Comparison of ENCODE assay signal across 2 cellular contexts in the genomic region with DNA sequence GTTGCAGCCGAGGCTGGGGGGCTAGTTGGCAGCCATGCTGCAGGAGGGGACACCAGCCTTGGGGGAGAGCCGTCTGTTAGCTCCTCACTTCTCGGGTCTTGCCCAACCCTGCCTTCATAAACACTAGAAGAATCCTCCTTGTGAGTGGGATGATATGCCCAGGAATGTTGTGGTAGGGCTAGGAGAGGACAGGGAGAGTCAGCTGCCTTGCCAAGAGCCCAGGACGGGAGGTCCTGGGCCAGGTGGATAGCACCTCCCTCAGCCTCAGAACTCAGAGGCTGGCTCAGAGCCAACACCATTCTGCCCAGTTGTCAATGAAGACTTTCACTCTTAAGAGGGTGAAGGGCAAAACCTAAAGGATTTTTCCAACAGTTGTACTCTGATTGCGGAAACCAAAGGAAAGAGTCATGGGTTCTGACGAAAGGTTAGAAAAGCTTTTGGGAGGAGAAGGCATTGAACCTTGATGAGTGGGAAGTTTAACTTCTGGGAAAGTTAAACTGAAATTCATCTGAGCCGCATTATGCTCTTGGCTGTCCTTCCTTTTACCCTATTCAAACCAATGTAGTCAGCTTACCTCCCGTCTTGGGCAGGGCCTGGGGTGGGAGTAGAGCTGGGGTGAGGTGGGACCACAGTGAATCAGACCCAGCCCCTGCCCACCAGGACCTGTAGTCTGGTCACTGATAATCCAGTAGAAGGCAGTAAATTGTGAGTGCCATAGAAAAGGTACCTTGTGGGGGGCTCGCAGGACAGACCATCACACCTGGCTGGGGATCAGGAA.
TF ChIP-seq lines count a peak whose summit lies in the region.

No MANE protein-coding gene starts in this region.

TF ChIP-seq in K562, 482 proteins besides CTCF, POLR2A, EP300 and RAD21 (continued from another document):
- TF ChIP-seq, protein P1, sequence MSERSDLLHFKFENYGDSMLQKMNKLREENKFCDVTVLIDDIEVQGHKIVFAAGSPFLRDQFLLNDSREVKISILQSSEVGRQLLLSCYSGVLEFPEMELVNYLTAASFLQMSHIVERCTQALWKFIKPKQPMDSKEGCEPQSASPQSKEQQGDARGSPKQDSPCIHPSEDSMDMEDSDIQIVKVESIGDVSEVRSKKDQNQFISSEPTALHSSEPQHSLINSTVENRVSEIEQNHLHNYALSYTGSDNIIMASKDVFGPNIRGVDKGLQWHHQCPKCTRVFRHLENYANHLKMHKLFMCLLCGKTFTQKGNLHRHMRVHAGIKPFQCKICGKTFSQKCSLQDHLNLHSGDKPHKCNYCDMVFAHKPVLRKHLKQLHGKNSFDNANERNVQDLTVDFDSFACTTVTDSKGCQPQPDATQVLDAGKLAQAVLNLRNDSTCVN (CRISPR knock-in tag; IDR thresholded peaks at IDR 0.05) = no peak
- peak; percentile 52; the same call in 1 of the 2 replicates for TF ChIP-seq NFIC (IDR thresholded peaks at IDR 0.05)

TF ChIP-seq in GM23338, 12 proteins besides CTCF, POLR2A, EP300 and RAD21 (continued from another document):
- TF ChIP-seq, protein P2, sequence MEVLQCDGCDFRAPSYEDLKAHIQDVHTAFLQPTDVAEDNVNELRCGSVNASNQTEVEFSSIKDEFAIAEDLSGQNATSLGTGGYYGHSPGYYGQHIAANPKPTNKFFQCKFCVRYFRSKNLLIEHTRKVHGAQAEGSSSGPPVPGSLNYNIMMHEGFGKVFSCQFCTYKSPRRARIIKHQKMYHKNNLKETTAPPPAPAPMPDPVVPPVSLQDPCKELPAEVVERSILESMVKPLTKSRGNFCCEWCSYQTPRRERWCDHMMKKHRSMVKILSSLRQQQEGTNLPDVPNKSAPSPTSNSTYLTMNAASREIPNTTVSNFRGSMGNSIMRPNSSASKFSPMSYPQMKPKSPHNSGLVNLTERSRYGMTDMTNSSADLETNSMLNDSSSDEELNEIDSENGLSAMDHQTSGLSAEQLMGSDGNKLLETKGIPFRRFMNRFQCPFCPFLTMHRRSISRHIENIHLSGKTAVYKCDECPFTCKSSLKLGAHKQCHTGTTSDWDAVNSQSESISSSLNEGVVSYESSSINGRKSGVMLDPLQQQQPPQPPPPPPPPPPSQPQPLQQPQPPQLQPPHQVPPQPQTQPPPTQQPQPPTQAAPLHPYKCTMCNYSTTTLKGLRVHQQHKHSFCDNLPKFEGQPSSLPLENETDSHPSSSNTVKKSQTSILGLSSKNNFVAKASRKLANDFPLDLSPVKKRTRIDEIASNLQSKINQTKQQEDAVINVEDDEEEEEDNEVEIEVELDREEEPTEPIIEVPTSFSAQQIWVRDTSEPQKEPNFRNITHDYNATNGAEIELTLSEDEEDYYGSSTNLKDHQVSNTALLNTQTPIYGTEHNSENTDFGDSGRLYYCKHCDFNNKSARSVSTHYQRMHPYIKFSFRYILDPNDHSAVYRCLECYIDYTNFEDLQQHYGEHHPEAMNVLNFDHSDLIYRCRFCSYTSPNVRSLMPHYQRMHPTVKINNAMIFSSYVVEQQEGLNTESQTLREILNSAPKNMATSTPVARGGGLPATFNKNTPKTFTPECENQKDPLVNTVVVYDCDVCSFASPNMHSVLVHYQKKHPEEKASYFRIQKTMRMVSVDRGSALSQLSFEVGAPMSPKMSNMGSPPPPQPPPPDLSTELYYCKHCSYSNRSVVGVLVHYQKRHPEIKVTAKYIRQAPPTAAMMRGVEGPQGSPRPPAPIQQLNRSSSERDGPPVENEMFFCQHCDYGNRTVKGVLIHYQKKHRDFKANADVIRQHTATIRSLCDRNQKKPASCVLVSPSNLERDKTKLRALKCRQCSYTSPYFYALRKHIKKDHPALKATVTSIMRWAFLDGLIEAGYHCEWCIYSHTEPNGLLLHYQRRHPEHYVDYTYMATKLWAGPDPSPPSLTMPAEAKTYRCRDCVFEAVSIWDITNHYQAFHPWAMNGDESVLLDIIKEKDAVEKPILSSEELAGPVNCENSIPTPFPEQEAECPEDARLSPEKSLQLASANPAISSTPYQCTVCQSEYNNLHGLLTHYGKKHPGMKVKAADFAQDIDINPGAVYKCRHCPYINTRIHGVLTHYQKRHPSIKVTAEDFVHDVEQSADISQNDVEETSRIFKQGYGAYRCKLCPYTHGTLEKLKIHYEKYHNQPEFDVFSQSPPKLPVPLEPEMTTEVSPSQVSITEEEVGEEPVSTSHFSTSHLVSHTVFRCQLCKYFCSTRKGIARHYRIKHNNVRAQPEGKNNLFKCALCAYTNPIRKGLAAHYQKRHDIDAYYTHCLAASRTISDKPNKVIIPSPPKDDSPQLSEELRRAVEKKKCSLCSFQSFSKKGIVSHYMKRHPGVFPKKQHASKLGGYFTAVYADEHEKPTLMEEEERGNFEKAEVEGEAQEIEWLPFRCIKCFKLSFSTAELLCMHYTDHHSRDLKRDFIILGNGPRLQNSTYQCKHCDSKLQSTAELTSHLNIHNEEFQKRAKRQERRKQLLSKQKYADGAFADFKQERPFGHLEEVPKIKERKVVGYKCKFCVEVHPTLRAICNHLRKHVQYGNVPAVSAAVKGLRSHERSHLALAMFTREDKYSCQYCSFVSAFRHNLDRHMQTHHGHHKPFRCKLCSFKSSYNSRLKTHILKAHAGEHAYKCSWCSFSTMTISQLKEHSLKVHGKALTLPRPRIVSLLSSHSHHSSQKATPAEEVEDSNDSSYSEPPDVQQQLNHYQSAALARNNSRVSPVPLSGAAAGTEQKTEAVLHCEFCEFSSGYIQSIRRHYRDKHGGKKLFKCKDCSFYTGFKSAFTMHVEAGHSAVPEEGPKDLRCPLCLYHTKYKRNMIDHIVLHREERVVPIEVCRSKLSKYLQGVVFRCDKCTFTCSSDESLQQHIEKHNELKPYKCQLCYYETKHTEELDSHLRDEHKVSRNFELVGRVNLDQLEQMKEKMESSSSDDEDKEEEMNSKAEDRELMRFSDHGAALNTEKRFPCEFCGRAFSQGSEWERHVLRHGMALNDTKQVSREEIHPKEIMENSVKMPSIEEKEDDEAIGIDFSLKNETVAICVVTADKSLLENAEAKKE (CRISPR knock-in tag; IDR thresholded peaks at IDR 0.05) = no peak
- TF ChIP-seq ZNF331 (CRISPR knock-in tag; IDR thresholded peaks at IDR 0.05; ENCODE audit: low read depth) (no peak), NANOG (IDR thresholded peaks at IDR 0.05; ENCODE audit: borderline replicate concordance) (no peak), POLR2AphosphoS5 (IDR thresholded peaks at IDR 0.05; ENCODE audit: low read depth) (no peak), ZNF114 (CRISPR knock-in tag; IDR thresholded peaks at IDR 0.05) (no peak), JUNB (IDR thresholded peaks at IDR 0.05; ENCODE audit: unreplicated experiment) (no peak), EZH2 (IDR thresholded peaks at IDR 0.05; ENCODE audit: low read depth, unreplicated experiment) (no peak)
- TF ChIP-seq, protein P3, sequence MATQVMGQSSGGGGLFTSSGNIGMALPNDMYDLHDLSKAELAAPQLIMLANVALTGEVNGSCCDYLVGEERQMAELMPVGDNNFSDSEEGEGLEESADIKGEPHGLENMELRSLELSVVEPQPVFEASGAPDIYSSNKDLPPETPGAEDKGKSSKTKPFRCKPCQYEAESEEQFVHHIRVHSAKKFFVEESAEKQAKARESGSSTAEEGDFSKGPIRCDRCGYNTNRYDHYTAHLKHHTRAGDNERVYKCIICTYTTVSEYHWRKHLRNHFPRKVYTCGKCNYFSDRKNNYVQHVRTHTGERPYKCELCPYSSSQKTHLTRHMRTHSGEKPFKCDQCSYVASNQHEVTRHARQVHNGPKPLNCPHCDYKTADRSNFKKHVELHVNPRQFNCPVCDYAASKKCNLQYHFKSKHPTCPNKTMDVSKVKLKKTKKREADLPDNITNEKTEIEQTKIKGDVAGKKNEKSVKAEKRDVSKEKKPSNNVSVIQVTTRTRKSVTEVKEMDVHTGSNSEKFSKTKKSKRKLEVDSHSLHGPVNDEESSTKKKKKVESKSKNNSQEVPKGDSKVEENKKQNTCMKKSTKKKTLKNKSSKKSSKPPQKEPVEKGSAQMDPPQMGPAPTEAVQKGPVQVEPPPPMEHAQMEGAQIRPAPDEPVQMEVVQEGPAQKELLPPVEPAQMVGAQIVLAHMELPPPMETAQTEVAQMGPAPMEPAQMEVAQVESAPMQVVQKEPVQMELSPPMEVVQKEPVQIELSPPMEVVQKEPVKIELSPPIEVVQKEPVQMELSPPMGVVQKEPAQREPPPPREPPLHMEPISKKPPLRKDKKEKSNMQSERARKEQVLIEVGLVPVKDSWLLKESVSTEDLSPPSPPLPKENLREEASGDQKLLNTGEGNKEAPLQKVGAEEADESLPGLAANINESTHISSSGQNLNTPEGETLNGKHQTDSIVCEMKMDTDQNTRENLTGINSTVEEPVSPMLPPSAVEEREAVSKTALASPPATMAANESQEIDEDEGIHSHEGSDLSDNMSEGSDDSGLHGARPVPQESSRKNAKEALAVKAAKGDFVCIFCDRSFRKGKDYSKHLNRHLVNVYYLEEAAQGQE (IDR thresholded peaks at IDR 0.05; ENCODE audit: unreplicated experiment) = no peak
